In genomic region chr10:69360485-69361302, GRCh38 we compare ENCODE assay signal across 10 cellular contexts. TPM values are rescaled to one million over a fixed set of nuclear protein-coding genes. Genes with fewer than 3 reads are reported as not detected.
DNase-seq lines count a peak whose midpoint lies in the region; ATAC-seq, FAIRE-seq and TF ChIP-seq lines count a peak whose summit lies in the region.
"Had no signal": no experiment of that assay in that cellular context is flagged by ENCODE, and none has a peak within 500 bp of the region (broad histone marks: within the 10 kb centered on the region; RNA-seq: fewer than 3 reads in every experiment).

No MANE protein-coding gene starts in this region.

- H4K20me1 ChIP-seq in astrocyte (ENCODE audit: insufficient read depth, low read length): peaks cover 72% of the 10 kb centered on the region
- H4K20me1 ChIP-seq in keratinocyte (ENCODE audit: control insufficient read depth, extremely low read depth, insufficient read depth, low read length): no peaks in the 10 kb centered on the region

- no peaks in the 10 kb centered on the region for H3K9me3 Mint-ChIP-seq in astrocyte (ENCODE audit: unreplicated experiment)
- H3K9me3 Mint-ChIP-seq: naive B cell had no signal

- no peaks in the 10 kb centered on the region for H3K27me3 Mint-ChIP-seq in astrocyte (ENCODE audit: low read depth, unreplicated experiment)
- H3K27me3 Mint-ChIP-seq: naive B cell had no signal

- H3K4me1 Mint-ChIP-seq in astrocyte (ENCODE audit: low read depth, unreplicated experiment): peaks cover 6% of the 10 kb centered on the region

- H3K27ac Mint-ChIP-seq in astrocyte (ENCODE audit: unreplicated experiment): no peak overlapping the region

- H3K4me3 Mint-ChIP-seq in astrocyte (ENCODE audit: unreplicated experiment): no peak overlapping the region
- H3K4me3 Mint-ChIP-seq: naive B cell had no signal

- no peak overlapping the region for H3K27ac ChIP-seq in astrocyte (ENCODE audit: low read depth, low read length)
- H3K27ac ChIP-seq in keratinocyte (ENCODE audit: control insufficient read depth, insufficient read depth, low read length): no peak overlapping the region
- peak overlapping the region; percentile 86 to 87 for H3K27ac ChIP-seq in tibial artery

- peaks cover 14% of the 10 kb centered on the region for H3K9me1 ChIP-seq in keratinocyte (ENCODE audit: control insufficient read depth, extremely low read depth, insufficient read depth, low read length)

- FAIRE-seq in astrocyte (lab: Jason Lieb, UNC) (peak; percentile 9), keratinocyte (lab: Jason Lieb, UNC) (peak; percentile 92)
- FAIRE-seq: A204.1 had no signal

- H3K9me3 ChIP-seq in astrocyte (ENCODE audit: insufficient read depth, low read depth, low read length) (no peaks in the 10 kb centered on the region), keratinocyte (ENCODE audit: control insufficient read depth, low read depth, low read length) (no peaks in the 10 kb centered on the region), tibial artery (no peaks in the 10 kb centered on the region)

- dilution Hi-C loops in keratinocyte (cut with MboI; ENCODE audit: extremely low pct_ligation_motif_present, low sequenced_read_pairs): no loop called here

- H3K4me1 ChIP-seq in astrocyte (ENCODE audit: insufficient read depth, low read length): peaks cover 30% of the 10 kb centered on the region
- H3K4me1 ChIP-seq in keratinocyte (ENCODE audit: control insufficient read depth, extremely low read depth, insufficient read depth, low read length): peaks cover 53% of the 10 kb centered on the region
- H3K4me1 ChIP-seq in tibial artery: peaks cover 6 to 81% (median 60%) of the 10 kb centered on the region in 4 donors

- intact Hi-C loops in tibial artery (cut with DNase I; ENCODE audit: low total_unique reads): loop anchor here (5.0 kb wide), 1 partner anchor 33 kb away; no protein-coding TSS in a partner anchor

- DNase-seq in DMS53 (lab: John Stamatoyannopoulos, UW) (peak; percentile 24), DMS53 treated with DMSO at 0.1 percent for 48 hours (lab: John Stamatoyannopoulos, UW; ENCODE audit: unreplicated experiment) (no peak), astrocyte (ENCODE audit: low read depth) (peak; percentile 92), keratinocyte (ENCODE audit: low read depth, low spot score) (no peak), tibial artery (peak; percentile 83 to 92), GF-D8 (lab: John Stamatoyannopoulos, UW) (no peak)
- DNase-seq in stimulated activated CD4-positive, alpha-beta T cell treated with anti-CD3 and anti-CD28 coated beads, Interleukin-1b, Interleukin-23, amount 100 ng/mL, for 48 hours: no peak
- DNase-seq: naive B cell had no signal

- no peaks in the 10 kb centered on the region for H3K27me3 ChIP-seq in astrocyte (ENCODE audit: insufficient read depth, low read length)
- H3K27me3 ChIP-seq in keratinocyte (ENCODE audit: control insufficient read depth, extremely low read depth, insufficient read depth, low read length): no peaks in the 10 kb centered on the region
- H3K27me3 ChIP-seq in tibial artery: no peaks in the 10 kb centered on the region

- H3K9ac ChIP-seq in astrocyte (ENCODE audit: low read length) (no peak overlapping the region), keratinocyte (ENCODE audit: control insufficient read depth, extremely low read depth, insufficient read depth, low read length) (no peak overlapping the region)

- peak overlapping the region; percentile 44 for H3K4me2 ChIP-seq in astrocyte (ENCODE audit: low read length)
- peak overlapping the region; percentile 51 for H3K4me2 ChIP-seq in keratinocyte (ENCODE audit: control insufficient read depth, extremely low read depth, insufficient read depth, low read depth, low read length)

- peaks cover 9% of the 10 kb centered on the region for H3K36me3 Mint-ChIP-seq in astrocyte (ENCODE audit: low read depth, unreplicated experiment)
- H3K36me3 Mint-ChIP-seq: naive B cell had no signal

- H3K36me3 ChIP-seq in astrocyte (ENCODE audit: insufficient read depth, low read length) (peaks cover 5% of the 10 kb centered on the region), keratinocyte (ENCODE audit: control insufficient read depth in 2 of 2, extremely low read depth in 1 of 2, insufficient read depth in 2 of 2, low read length in 2 of 2) (peaks cover 19 to 29% of the 10 kb centered on the region in 2 experiments), tibial artery (peaks cover 7 to 19% (median 16%) of the 10 kb centered on the region in 3 donors)

- H3K79me2 ChIP-seq in astrocyte (ENCODE audit: insufficient read depth, low read length) (peaks cover 38% of the 10 kb centered on the region), keratinocyte (ENCODE audit: control insufficient read depth, insufficient read depth, low read length) (peaks cover 42% of the 10 kb centered on the region)

- no peak overlapping the region for H2AFZ ChIP-seq in astrocyte (ENCODE audit: low read depth, low read length)
- no peak overlapping the region for H2AFZ ChIP-seq in keratinocyte (ENCODE audit: control insufficient read depth, low read length)

- ATAC-seq in GM21737 (IDR thresholded peaks at IDR 0.05; ENCODE audit: unreplicated experiment): no peak

- H3K4me3 ChIP-seq in astrocyte (ENCODE audit: insufficient read depth, low read depth, low read length) (no peak overlapping the region), keratinocyte (ENCODE audit: control insufficient read depth in 2 of 3, extremely low read depth in 1 of 3, insufficient read depth in 2 of 3, low read depth in 1 of 3, low read length in 3 of 3) (no peak overlapping the region), tibial artery (no peak overlapping the region)

- TF ChIP-seq CTCF in astrocyte (IDR thresholded peaks at IDR 0.05; ENCODE audit: insufficient read depth, low read depth, low read length) (no peak), keratinocyte (optimal IDR thresholded peaks at IDR 0.05 in 1 of 3, IDR thresholded peaks at IDR 0.05 in 1 of 3, conservative IDR thresholded peaks at IDR 0.05 in 1 of 3; ENCODE audit: extremely low read depth in 1 of 3, insufficient read depth in 2 of 3, low read length in 3 of 3) (no peak), tibial artery (IDR thresholded peaks at IDR 0.05) (no peak)

RNA-seq across cellular contexts. Expression of gene TACR2, which starts 56.0 kb away (rescaled TPM):
- total RNA-seq in astrocyte: not detected in 2 replicates
- 0.05 to 0.11 TPM (median 0.07 TPM) in 3 replicates for polyA plus RNA-seq in keratinocyte
- not detected for polyA plus RNA-seq in keratinocyte (2011; ENCODE audit: low read depth)
- polyA plus RNA-seq in keratinocyte (2011; cell fraction: cytosol; rRNA removed): 0.06 TPM in 1 of 2 replicates, not detected in the other
- polyA plus RNA-seq in keratinocyte (2011; cell fraction: nucleus; rRNA removed): not detected in 2 replicates
- polyA plus RNA-seq in keratinocyte (2012; ENCODE audit: low replicate concordance): 0.16 and 0.65 TPM in 2 replicates
- polyA minus RNA-seq in keratinocyte: not detected in 3 replicates
- polyA minus RNA-seq in keratinocyte (2011; cell fraction: cytosol; rRNA and poly(A)+ RNA removed): not detected
- not detected in 2 replicates for polyA minus RNA-seq in keratinocyte (2011; cell fraction: nucleus; rRNA and poly(A)+ RNA removed)

Comparison
In these comparisons a context has a peak if more than half of its experiments do, and no peak if none do; other contexts are left out.
1. DNase-seq: peak in DMS53 (single experiment), astrocyte (single experiment) and tibial artery (2 of 2); none in DMS53 treated with DMSO at 0.1 percent for 48 hours (single experiment), keratinocyte (single experiment), stimulated activated CD4-positive, alpha-beta T cell treated with anti-CD3 and anti-CD28 coated beads, Interleukin-1b, Interleukin-23, amount 100 ng/mL, for 48 hours (single experiment) and GF-D8 (single experiment).
2. H3K27ac ChIP-seq: peak in tibial artery (2 of 2); none in astrocyte (single experiment) and keratinocyte (single experiment).